16 cellular contexts compared by ENCODE assay signal in the genomic region with DNA sequence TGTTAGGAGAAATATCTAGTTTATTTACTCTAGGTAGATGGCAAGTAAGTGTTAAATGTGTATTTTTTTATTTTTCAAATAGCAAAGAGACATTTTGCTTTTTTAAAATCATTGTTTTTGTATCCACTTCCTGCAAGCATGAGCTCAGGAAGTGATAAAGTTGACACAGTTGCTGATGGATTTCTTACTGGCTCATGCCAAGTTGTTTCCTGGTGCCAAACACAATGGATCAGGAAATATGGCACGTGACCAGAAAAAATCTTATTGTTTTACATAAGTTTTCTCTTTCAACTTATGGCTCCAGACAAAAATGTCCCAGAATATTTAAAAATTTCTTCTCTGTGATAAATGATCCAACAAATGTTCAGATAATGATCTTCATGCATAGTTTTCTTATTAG.
"Had no signal": no experiment of that assay in that cellular context is flagged by ENCODE, and none has a peak within 500 bp of the region (broad histone marks: within the 10 kb centered on the region; RNA-seq: fewer than 3 reads in every experiment).

No MANE protein-coding gene starts in this region.

- DNase-seq: activated CD4-positive, alpha-beta memory T cell treated with anti-CD3 and anti-CD28 coated beads for 36 hours; activated CD4-positive, alpha-beta T cell treated with anti-CD3 and anti-CD28 coated beads for 36 hours; activated CD8-positive, alpha-beta memory T cell treated with anti-CD3 and anti-CD28 coated beads, Interleukin-2, amount 10 ng/mL, durations not matched to agents 7 days and 5 days; activated naive CD4-positive, alpha-beta T cell treated with anti-CD3 and anti-CD28 coated beads, Interleukin-2, amount 50 U/mL, for 16 hours; activated T-cell treated with anti-CD3 and anti-CD28 coated beads, Interleukin-2, amount 50 U/mL, for 1 hour; foreskin fibroblast; immature natural killer cell; T-helper 17 cell had no signal

- H3K27ac Mint-ChIP-seq: activated CD4-positive, alpha-beta memory T cell treated with anti-CD3 and anti-CD28 coated beads for 36 hours; activated CD4-positive, alpha-beta T cell treated with anti-CD3 and anti-CD28 coated beads for 36 hours; activated CD8-positive, alpha-beta memory T cell treated with anti-CD3 and anti-CD28 coated beads, Interleukin-2, amount 10 ng/mL, durations not matched to agents 7 days and 5 days; activated T-helper 2 cell treated with anti-CD3 and anti-CD28 coated beads, Interferon-gamma antibody, Interleukin-2, Interleukin-4, amounts not matched to agents 10 μg/mL and 5 μg/mL and 100 μg/mL, durations not matched to agents 14 hours and 24 hours and 36 hours; immature natural killer cell; neural progenitor cell; stimulated activated memory B cell treated with anti-CD40 and anti-IgM and Interleukin-4, amounts not matched to agents 10 μg/mL and 1 μg/mL and 100 μg/mL, for 72 hours; T-helper 17 cell had no signal

- H3K9me3 Mint-ChIP-seq: neural progenitor cell had no signal

- H3K36me3 Mint-ChIP-seq: activated CD4-positive, alpha-beta memory T cell treated with anti-CD3 and anti-CD28 coated beads for 36 hours; activated CD8-positive, alpha-beta memory T cell treated with anti-CD3 and anti-CD28 coated beads, Interleukin-2, amount 10 ng/mL, durations not matched to agents 7 days and 5 days; immature natural killer cell; stimulated activated memory B cell treated with anti-CD40 and anti-IgM and Interleukin-4, amounts not matched to agents 10 μg/mL and 1 μg/mL and 100 μg/mL, for 72 hours had no signal

- H3K4me1 Mint-ChIP-seq: activated CD4-positive, alpha-beta T cell treated with anti-CD3 and anti-CD28 coated beads for 36 hours; activated CD8-positive, alpha-beta memory T cell treated with anti-CD3 and anti-CD28 coated beads, Interleukin-2, amount 10 ng/mL, durations not matched to agents 7 days and 5 days; immature natural killer cell; stimulated activated memory B cell treated with anti-CD40 and anti-IgM and Interleukin-4, amounts not matched to agents 10 μg/mL and 1 μg/mL and 100 μg/mL, for 72 hours; T-helper 17 cell had no signal

- H3K9me3 ChIP-seq: esophagus muscularis mucosa had no signal

- H3K27me3 ChIP-seq: cardiac muscle cell, esophagus muscularis mucosa, neural progenitor cell had no signal

- H3K36me3 ChIP-seq: cardiac muscle cell, esophagus muscularis mucosa, neural progenitor cell had no signal

- H3K4me3 ChIP-seq: cardiac muscle cell, esophagus muscularis mucosa, lung, neural progenitor cell had no signal

- H3K27me3 Mint-ChIP-seq: activated CD4-positive, alpha-beta memory T cell treated with anti-CD3 and anti-CD28 coated beads for 36 hours; activated CD4-positive, alpha-beta T cell treated with anti-CD3 and anti-CD28 coated beads for 36 hours; activated CD8-positive, alpha-beta memory T cell treated with anti-CD3 and anti-CD28 coated beads, Interleukin-2, amount 10 ng/mL, durations not matched to agents 7 days and 5 days; stimulated activated memory B cell treated with anti-CD40 and anti-IgM and Interleukin-4, amounts not matched to agents 10 μg/mL and 1 μg/mL and 100 μg/mL, for 72 hours; T-helper 17 cell had no signal

- H3K4me3 Mint-ChIP-seq: activated CD4-positive, alpha-beta memory T cell treated with anti-CD3 and anti-CD28 coated beads for 36 hours; activated CD4-positive, alpha-beta T cell treated with anti-CD3 and anti-CD28 coated beads for 36 hours; activated CD8-positive, alpha-beta memory T cell treated with anti-CD3 and anti-CD28 coated beads, Interleukin-2, amount 10 ng/mL, durations not matched to agents 7 days and 5 days; immature natural killer cell; neural progenitor cell; stimulated activated memory B cell treated with anti-CD40 and anti-IgM and Interleukin-4, amounts not matched to agents 10 μg/mL and 1 μg/mL and 100 μg/mL, for 72 hours; T-helper 17 cell had no signal

- ATAC-seq: activated CD4-positive, alpha-beta T cell treated with anti-CD3 and anti-CD28 coated beads for 36 hours; activated CD8-positive, alpha-beta memory T cell treated with anti-CD3 and anti-CD28 coated beads, Interleukin-2, amount 10 ng/mL, durations not matched to agents 7 days and 5 days; stimulated activated memory B cell treated with anti-CD40 and anti-IgM and Interleukin-4, amounts not matched to agents 10 μg/mL and 1 μg/mL and 100 μg/mL, for 72 hours; T-helper 17 cell had no signal

- H3K27ac ChIP-seq: cardiac muscle cell, esophagus muscularis mucosa, neural progenitor cell had no signal

- FAIRE-seq: astrocyte, urothelium cell line had no signal
